Comparison of ENCODE assay signal across 9 cellular contexts in the genomic region with DNA sequence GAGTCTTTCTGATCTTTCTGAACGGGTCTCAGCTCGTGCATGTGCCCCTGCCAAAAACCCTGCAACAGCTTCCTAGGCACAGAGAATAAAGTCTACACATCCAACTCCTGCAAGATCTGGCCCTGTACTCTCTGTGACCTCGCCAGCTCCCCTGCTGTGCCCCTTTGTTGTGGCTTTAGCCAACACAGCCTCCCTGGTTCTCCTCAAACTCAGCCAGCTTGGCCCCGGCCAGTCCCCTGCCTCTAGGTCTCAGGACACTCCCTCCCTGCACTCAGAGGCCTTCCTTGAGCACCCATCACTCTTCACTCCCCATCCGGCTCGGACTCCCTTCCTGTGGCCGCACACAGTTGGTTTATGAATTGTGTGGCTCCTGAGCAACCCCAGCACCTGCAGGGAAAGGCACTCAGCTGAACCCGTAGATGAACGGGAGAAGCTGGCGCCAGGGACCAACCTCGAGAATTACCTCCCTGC. TPM values are rescaled to one million over a fixed set of nuclear protein-coding genes. Genes with fewer than 3 reads are reported as not detected.
DNase-seq lines count a peak whose midpoint lies in the region; ATAC-seq, FAIRE-seq and TF ChIP-seq lines count a peak whose summit lies in the region.
"Had no signal": no experiment of that assay in that cellular context is flagged by ENCODE, and none has a peak within 500 bp of the region (broad histone marks: within the 10 kb centered on the region; RNA-seq: fewer than 3 reads in every experiment).

No MANE protein-coding gene starts in this region.

- H3K4me1 Mint-ChIP-seq in activated naive CD8-positive, alpha-beta T cell treated with anti-CD3 and anti-CD28 coated beads for 36 hours, result peaks cover 12% of the 10 kb centered on the region

- H2AFZ ChIP-seq in ACC112 (ENCODE audit: low read length, unreplicated experiment), result no peak overlapping the region

- DNase-seq in HAP-1 (ENCODE audit: low spot score in 2 of 2) (peak in 1 of 2 experiments; percentile 40), kidney epithelial cell (ENCODE audit: low read depth) (no peak), C1 segment of cervical spinal cord (lab: John Stamatoyannopoulos, UW) (no peak), NCI-H2196 treated with DMSO at 0.1 percent for 48 hours (lab: John Stamatoyannopoulos, UW; ENCODE audit: unreplicated experiment) (no peak), HTR-8/SVneo (ENCODE audit: insufficient read length, low spot score) (no peak)
- DNase-seq in activated naive CD8-positive, alpha-beta T cell treated with anti-CD3 and anti-CD28 coated beads for 36 hours, result no peak

- H3K4me1 ChIP-seq in ACC112 (ENCODE audit: control insufficient read depth, insufficient read depth, low read length, unreplicated experiment) (peaks cover 8% of the 10 kb centered on the region), HAP-1 (peaks cover 6% of the 10 kb centered on the region)

- H3K27ac Mint-ChIP-seq in activated naive CD8-positive, alpha-beta T cell treated with anti-CD3 and anti-CD28 coated beads for 36 hours, result no peak overlapping the region

- H3K36me3 ChIP-seq in ACC112 (ENCODE audit: insufficient read depth, low read length), result no peaks in the 10 kb centered on the region
- no peaks in the 10 kb centered on the region; the same call in 1 of the 2 replicates for H3K36me3 ChIP-seq in HAP-1 (replicated peaks)
- no peaks in the 10 kb centered on the region for H3K36me3 ChIP-seq in kidney epithelial cell (ENCODE audit: control insufficient read depth, insufficient read depth, low read length)

- peaks cover 2% of the 10 kb centered on the region; the same call in 1 of the 2 replicates for H3K9me3 ChIP-seq in HAP-1

- no peak for ATAC-seq in GM21423 (IDR thresholded peaks at IDR 0.05; ENCODE audit: unreplicated experiment)

- no peaks in the 10 kb centered on the region for H3K36me3 Mint-ChIP-seq in activated naive CD8-positive, alpha-beta T cell treated with anti-CD3 and anti-CD28 coated beads for 36 hours

- no peaks in the 10 kb centered on the region for H3K27me3 Mint-ChIP-seq in activated naive CD8-positive, alpha-beta T cell treated with anti-CD3 and anti-CD28 coated beads for 36 hours

- H3K27me3 ChIP-seq in ACC112 (ENCODE audit: insufficient read depth, low read length), result no peaks in the 10 kb centered on the region
- no peaks in the 10 kb centered on the region for H3K27me3 ChIP-seq in HAP-1 (ENCODE audit: low read depth)
- H3K27me3 ChIP-seq in kidney epithelial cell (ENCODE audit: control insufficient read depth, insufficient read depth, low read length), result no peaks in the 10 kb centered on the region

- FAIRE-seq in HTR-8/SVneo (lab: Jason Lieb, UNC), result no peak
- FAIRE-seq: islet of Langerhans had no signal

- TF ChIP-seq CTCF in kidney epithelial cell (IDR thresholded peaks at IDR 0.05; ENCODE audit: insufficient read depth, low read length, poor library complexity, severe bottlenecking), result no peak

- peaks cover 5% of the 10 kb centered on the region for H3K79me2 ChIP-seq in ACC112 (ENCODE audit: control insufficient read depth, insufficient read depth, low read length, unreplicated experiment)

- H3K27ac ChIP-seq in ACC112 (ENCODE audit: low read depth, low read length), result no peak overlapping the region

- in situ Hi-C loops in HAP-1 (cut with MboI; ENCODE audit: low sequenced_read_pairs), result no loop called here

- H3K4me3 ChIP-seq in ACC112 (ENCODE audit: low read depth, low read length), result peak overlapping the region; percentile 94; the same call in 1 of the 2 replicates
- peak overlapping the region; percentile 55 for H3K4me3 ChIP-seq in HAP-1
- H3K4me3 ChIP-seq in kidney epithelial cell (ENCODE audit: low read depth, low read length), result peak overlapping the region; percentile 73

- H3K9me3 Mint-ChIP-seq in activated naive CD8-positive, alpha-beta T cell treated with anti-CD3 and anti-CD28 coated beads for 36 hours, result no peaks in the 10 kb centered on the region

- peak overlapping the region; percentile 61 for H3K4me3 Mint-ChIP-seq in activated naive CD8-positive, alpha-beta T cell treated with anti-CD3 and anti-CD28 coated beads for 36 hours

RNA-seq across cellular contexts. Expression of a gene that starts 1.4 kb away (rescaled TPM):
- 10 to 100 TPM in 1 of 2 experiments, 1 to 10 TPM in 1; 8.6 to 10.2 TPM for total RNA-seq in activated naive CD8-positive, alpha-beta T cell treated with anti-CD3 and anti-CD28 coated beads for 36 hours
- total RNA-seq in kidney epithelial cell, result 26.2 and 26.3 TPM in 2 replicates

RNA-seq across cellular contexts. Expression of a gene that starts 17.4 kb away (rescaled TPM):
- total RNA-seq in activated naive CD8-positive, alpha-beta T cell treated with anti-CD3 and anti-CD28 coated beads for 36 hours, result 10 to 100 TPM; 25.9 to 31.7 TPM
- 17.0 and 30.6 TPM in 2 replicates for total RNA-seq in kidney epithelial cell

RNA-seq across cellular contexts. Expression of a gene that starts 17.7 kb away (rescaled TPM):
- total RNA-seq in activated naive CD8-positive, alpha-beta T cell treated with anti-CD3 and anti-CD28 coated beads for 36 hours, result 100 to 1,000 TPM in 1 of 2 experiments, 10 to 100 TPM in 1; 97.2 to 102 TPM
- total RNA-seq in kidney epithelial cell, result 45.9 and 63.1 TPM in 2 replicates

RNA-seq across cellular contexts. Expression of a gene that starts 55.4 kb away (rescaled TPM):
- under 1 TPM; 0.21 to 0.26 TPM for total RNA-seq in activated naive CD8-positive, alpha-beta T cell treated with anti-CD3 and anti-CD28 coated beads for 36 hours
- 0.33 and 0.55 TPM in 2 replicates for total RNA-seq in kidney epithelial cell

RNA-seq across cellular contexts. Expression of a gene that starts 56.1 kb away (rescaled TPM):
- total RNA-seq in activated naive CD8-positive, alpha-beta T cell treated with anti-CD3 and anti-CD28 coated beads for 36 hours, result not detected
- total RNA-seq in kidney epithelial cell, result not detected in 2 replicates
